ENCODE assay signal across 15 cellular contexts in genomic region chr5:138616508-138616907, GRCh38. TPM values are rescaled to one million over a fixed set of nuclear protein-coding genes. Genes with fewer than 3 reads are reported as not detected.
DNase-seq lines count a peak whose midpoint lies in the region; ATAC-seq and TF ChIP-seq lines count a peak whose summit lies in the region.
"Had no signal": no experiment of that assay in that cellular context is flagged by ENCODE, and none has a peak within 500 bp of the region (broad histone marks: within the 10 kb centered on the region; RNA-seq: fewer than 3 reads in every experiment).

No MANE protein-coding gene starts in this region.

- no peak overlapping the region for H3K4me3 ChIP-seq in mammary epithelial cell (replicated peaks in 1 of 3; ENCODE audit: insufficient read depth in 1 of 3, low read depth in 2 of 3, low read length in 3 of 3)
- H3K4me3 ChIP-seq in epithelial cell of esophagus (ENCODE audit: low read length) = no peak overlapping the region
- no peak overlapping the region for H3K4me3 ChIP-seq in neural progenitor cell
- H3K4me3 ChIP-seq: GM23248 had no signal

- TF ChIP-seq CTCF in mammary epithelial cell (conservative IDR thresholded peaks at IDR 0.05 in 1 of 2, IDR thresholded peaks at IDR 0.05 in 1 of 2; ENCODE audit: extremely low read depth in 1 of 2, insufficient read depth in 1 of 2, low read depth in 1 of 2, low read length in 2 of 2) (no peak), MCF 10A (IDR thresholded peaks at IDR 0.05; ENCODE audit: unreplicated experiment) (no peak), epithelial cell of esophagus (IDR thresholded peaks at IDR 0.05; ENCODE audit: insufficient read depth, low read depth, low read length, missing control alignments) (no peak), neural progenitor cell (IDR thresholded peaks at IDR 0.05) (no peak)

- no peaks in the 10 kb centered on the region for H4K20me1 ChIP-seq in mammary epithelial cell (ENCODE audit: insufficient read depth, low read length)
- H4K20me1 ChIP-seq in neural progenitor cell (ENCODE audit: low read depth) = no peaks in the 10 kb centered on the region

- no peak overlapping the region for H3K4me2 ChIP-seq in mammary epithelial cell (ENCODE audit: insufficient read depth, low read depth, low read length)
- no peak overlapping the region for H3K4me2 ChIP-seq in neural progenitor cell

- no peak overlapping the region for H3K9ac ChIP-seq in mammary epithelial cell (ENCODE audit: insufficient read depth, low read length)
- H3K9ac ChIP-seq in neural progenitor cell = no peak overlapping the region
- H3K9ac ChIP-seq: GM23248 had no signal

- intact Hi-C loops in mammary epithelial cell (cut with micrococcal nuclease) = no loop called here
- intact Hi-C loops in MCF 10A (cut with micrococcal nuclease) = no loop called here

- no peaks in the 10 kb centered on the region for H3K27me3 Mint-ChIP-seq in MCF 10A (ENCODE audit: insufficient read depth, unreplicated experiment)
- H3K27me3 Mint-ChIP-seq in neural progenitor cell (ENCODE audit: insufficient read depth, low read depth) = no peaks in the 10 kb centered on the region

- H3K27ac Mint-ChIP-seq in MCF 10A (ENCODE audit: low read depth, unreplicated experiment) = no peak overlapping the region
- peak overlapping the region; percentile 62 for H3K27ac Mint-ChIP-seq in neural progenitor cell
- H3K27ac Mint-ChIP-seq: CD4-positive, alpha-beta T cell had no signal

- H3K27me3 ChIP-seq in mammary epithelial cell (ENCODE audit: insufficient read depth, low read length) (no peaks in the 10 kb centered on the region), neural progenitor cell (no peaks in the 10 kb centered on the region)

- dilution Hi-C loops in mammary epithelial cell (cut with HindIII; ENCODE audit: low sequenced_read_pairs) = no loop called here

- H3K9me3 ChIP-seq in mammary epithelial cell (replicated peaks; ENCODE audit: insufficient read depth, low read length) = no peaks in the 10 kb centered on the region
- no peaks in the 10 kb centered on the region for H3K9me3 ChIP-seq in neural progenitor cell (ENCODE audit: low read depth)
- H3K9me3 ChIP-seq: Caco-2 had no signal

- no peak for ATAC-seq in HG03457 (IDR thresholded peaks at IDR 0.05; ENCODE audit: unreplicated experiment)

- in situ Hi-C loops in mammary epithelial cell (cut with MboI; ENCODE audit: low sequenced_read_pairs in 2 of 2) = no loop called here

- WGBS in mammary epithelial cell (ENCODE audit: low coverage, missing lambda C conversion rate) = 69% methylated on average over 5 of the region's 5 CpGs

- POLR2A ChIA-PET in MCF 10A (lab: Yijun Ruan, JAX) = interaction anchor here (0.6 to 4.3 kb wide), 7 partner anchors 8 to 263 kb away, joined by 3 to 16 read pairs (median 4); partner anchors contain the start of gene HSPA9

- H3K4me1 ChIP-seq in mammary epithelial cell (ENCODE audit: insufficient read depth, low read length) = peaks cover 13% of the 10 kb centered on the region
- peaks cover 5% of the 10 kb centered on the region for H3K4me1 ChIP-seq in neural progenitor cell
- H3K4me1 ChIP-seq: Caco-2 had no signal

- no peaks in the 10 kb centered on the region for H3K36me3 ChIP-seq in mammary epithelial cell (ENCODE audit: insufficient read depth, low read length)
- no peaks in the 10 kb centered on the region for H3K36me3 ChIP-seq in neural progenitor cell

- H3K4me1 Mint-ChIP-seq in MCF 10A (ENCODE audit: insufficient read depth, unreplicated experiment) (peaks cover 4% of the 10 kb centered on the region), neural progenitor cell (peaks cover 5% of the 10 kb centered on the region)

- no peak overlapping the region for H3K4me3 Mint-ChIP-seq in MCF 10A (ENCODE audit: unreplicated experiment)
- no peak overlapping the region for H3K4me3 Mint-ChIP-seq in neural progenitor cell
- H3K4me3 Mint-ChIP-seq: CD4-positive, alpha-beta T cell had no signal

- H3K27ac ChIP-seq in mammary epithelial cell (ENCODE audit: insufficient read depth, low read depth, low read length) = no peak overlapping the region
- H3K27ac ChIP-seq in neural progenitor cell = no peak overlapping the region
- H3K27ac ChIP-seq: GM23248, HL-60 had no signal

- BruUV-seq in mammary epithelial cell (replicated peaks; lab: Mats Ljungman, UMichigan) (no TSS peak), MCF 10A (replicated peaks; lab: Mats Ljungman, UMichigan) (no TSS peak)

- DNase-seq in mammary epithelial cell (no peak), MCF 10A (ENCODE audit: unreplicated experiment) (no peak), epithelial cell of esophagus (ENCODE audit: low read depth) (peak; percentile 62), neural progenitor cell (ENCODE audit: low spot score) (no peak), CD1c-positive myeloid dendritic cell (ENCODE audit: extremely low spot score) (no peak), SIG-M5 treated with dmso at 0.1 percent for 504 hours (lab: John Stamatoyannopoulos, UW; ENCODE audit: unreplicated experiment) (no peak)
- DNase-seq: 8988T; C1 segment of cervical spinal cord; Caco-2; CD4-positive, alpha-beta T cell; GDM1; GM23248; HCEC 1CT had no signal

- H3K9me3 Mint-ChIP-seq in MCF 10A (ENCODE audit: unreplicated experiment) (no peaks in the 10 kb centered on the region), neural progenitor cell (no peaks in the 10 kb centered on the region)
- H3K9me3 Mint-ChIP-seq: CD4-positive, alpha-beta T cell had no signal

- no peaks in the 10 kb centered on the region for H3F3A ChIP-seq in neural progenitor cell (ENCODE audit: low read depth)

- H2AFZ ChIP-seq in mammary epithelial cell (ENCODE audit: low read depth, low read length) (peak overlapping the region; percentile 46), neural progenitor cell (replicated peaks) (no peak overlapping the region)
- H2AFZ ChIP-seq: GM23248 had no signal

- no peaks in the 10 kb centered on the region for H3K79me2 ChIP-seq in mammary epithelial cell (ENCODE audit: insufficient read depth, low read length)
- H3K79me2 ChIP-seq in neural progenitor cell (ENCODE audit: low read depth) = no peaks in the 10 kb centered on the region

- H3K36me3 Mint-ChIP-seq in MCF 10A (ENCODE audit: insufficient read depth, unreplicated experiment) (no peaks in the 10 kb centered on the region), neural progenitor cell (no peaks in the 10 kb centered on the region)

- CTCF ChIA-PET in mammary epithelial cell (lab: Charles Lee; ENCODE audit: low non-redundant PET) (no interaction called here), MCF 10A (lab: Yijun Ruan, JAX) (interaction anchor here (0.6 to 2.0 kb wide), 3 partner anchors 25 to 109 kb away, joined by 3 to 8 read pairs (median 4); no protein-coding TSS in a partner anchor)

RNA-seq across cellular contexts. Expression of gene HSPA9, which starts 41.3 kb away (rescaled TPM):
- total RNA-seq in mammary epithelial cell (100 to 1,000 TPM; 301 to 332 TPM), MCF 10A (2022) (1,057 and 1,102 TPM in 2 replicates), neural progenitor cell (ENCODE audit: low replicate concordance) (259 and 276 TPM in 2 replicates)
- 154 TPM for polyA plus RNA-seq in mammary epithelial cell
- polyA minus RNA-seq in mammary epithelial cell = 418 TPM
